In the genomic region with DNA sequence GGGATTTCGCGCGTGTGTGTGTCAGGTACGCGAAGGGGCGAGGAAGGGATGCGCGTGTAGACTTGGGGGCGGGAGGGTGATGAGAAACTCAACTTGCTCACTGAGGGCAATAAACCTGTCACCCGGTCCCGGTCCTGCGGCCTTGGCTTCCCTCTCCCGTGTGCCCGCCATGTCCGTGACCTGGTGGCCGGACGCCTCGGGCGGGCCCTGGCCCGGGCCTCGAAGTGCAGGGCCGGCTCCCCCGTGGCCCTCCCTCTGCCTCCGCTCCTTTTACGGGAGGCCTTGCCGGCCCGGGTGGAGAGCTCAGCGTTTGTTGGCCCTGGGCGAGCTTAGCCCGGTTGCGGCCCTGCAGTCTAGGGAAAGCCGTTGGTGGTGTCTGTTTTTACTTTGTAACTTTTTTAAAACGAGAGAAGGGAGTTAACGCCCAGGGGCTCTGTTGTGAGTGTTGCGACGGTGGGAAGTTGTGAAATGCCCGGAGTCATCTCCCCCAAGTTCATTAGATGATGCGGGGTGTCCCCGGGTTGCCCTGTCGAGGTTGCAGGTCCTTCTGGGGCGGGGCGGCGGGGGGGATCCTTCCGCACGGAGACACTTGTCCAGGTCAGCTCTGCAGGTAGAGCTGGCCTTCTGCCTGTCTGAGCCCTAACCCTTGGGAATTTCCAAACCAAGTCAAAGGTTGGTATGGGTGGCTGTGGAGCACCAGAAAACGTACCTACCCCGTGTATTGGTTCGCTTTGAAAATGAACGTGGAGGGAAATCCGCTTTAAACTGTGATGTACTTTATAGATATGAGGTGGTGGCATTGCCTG, we compare ENCODE assay signal across 8 cellular contexts. TPM values are rescaled to one million over a fixed set of nuclear protein-coding genes. Genes with fewer than 3 reads are reported as not detected.
A peak's percentile ranks its signal among the peaks of the same experiment; 100 is the strongest.
DNase-seq lines count a peak whose midpoint lies in the region; ATAC-seq and TF ChIP-seq lines count a peak whose summit lies in the region.

No MANE protein-coding gene starts in this region.

- H3K4me3 ChIP-seq in Caco-2 (ENCODE audit: low read depth, low read length) = peak overlapping the region; percentile 88

- ATAC-seq in GM21515 (IDR thresholded peaks at IDR 0.05; ENCODE audit: unreplicated experiment) = peak; percentile 13
- ATAC-seq in WTC11 = peak; percentile 32

- peaks cover 46% of the 10 kb centered on the region for H3K36me3 Mint-ChIP-seq in Caco-2 (ENCODE audit: insufficient read depth, unreplicated experiment)
- H3K36me3 Mint-ChIP-seq in WTC11 = peaks cover 6% of the 10 kb centered on the region

- DNase-seq in Caco-2 (peak; percentile 47 to 63), KBM-7 (peak; percentile 67), WTC11 (ENCODE audit: low spot score) (peak; percentile 42), cerebellar cortex (ENCODE audit: low spot score) (peak; percentile 17), kidney tubule cell (ENCODE audit: low spot score) (peak; percentile 43), KG1 (lab: John Stamatoyannopoulos, UW) (no peak)
- peak; percentile 60 for DNase-seq in stimulated activated CD4-positive, alpha-beta T cell treated with anti-CD3 and anti-CD28 coated beads, Interleukin-4, amount 100 ng/mL, for 24 hours

- BruUV-seq in Caco-2 (replicated peaks; lab: Mats Ljungman, UMichigan) = TSS peak; percentile 40

- POLR2A ChIA-PET in Caco-2 (lab: Charles Lee) = interaction anchor here (0.9 kb wide), 1 partner anchor 86 kb away, joined by 4 read pairs; a partner anchor contains a TSS
- POLR2A ChIA-PET in WTC11 (lab: Charles Lee) = no interaction called here

- H3K27me3 Mint-ChIP-seq in Caco-2 (ENCODE audit: insufficient read depth, unreplicated experiment) (no peaks in the 10 kb centered on the region), WTC11 (ENCODE audit: low read depth) (peaks cover 45% of the 10 kb centered on the region)

- no peaks in the 10 kb centered on the region for H3K9me3 ChIP-seq in Caco-2

- CTCF ChIA-PET in Caco-2 (lab: Charles Lee) (no interaction called here), WTC11 (lab: Charles Lee) (no interaction called here)

- H3K4me1 Mint-ChIP-seq in Caco-2 (ENCODE audit: low read depth, unreplicated experiment) (peaks cover 7% of the 10 kb centered on the region), WTC11 (peaks cover 32% of the 10 kb centered on the region)

- TF ChIP-seq CTCF in Caco-2 (IDR thresholded peaks at IDR 0.05; ENCODE audit: insufficient read depth in 1 of 2, low read depth in 1 of 2, low read length in 1 of 2, severe bottlenecking in 1 of 2, unreplicated experiment in 1 of 2) (no peak), WTC11 (IDR thresholded peaks at IDR 0.05) (no peak)

- in situ Hi-C loops in KBM-7 (cut with MboI; ENCODE audit: low pct_unique_long_range_greater_than_20kb, low sequenced_read_pairs) = no loop called here

- H3K4me3 Mint-ChIP-seq in Caco-2 (ENCODE audit: unreplicated experiment) (peak overlapping the region; percentile 70), WTC11 (peak overlapping the region; percentile 88)

- H3K4me1 ChIP-seq in Caco-2 = peaks cover 28% of the 10 kb centered on the region

- H3K27ac Mint-ChIP-seq in Caco-2 (ENCODE audit: unreplicated experiment) (peak overlapping the region; percentile 21), WTC11 (no peak overlapping the region)

- intact Hi-C loops in Caco-2 (cut with micrococcal nuclease; ENCODE audit: unreplicated experiment) = loop anchor here (5.0 to 10.0 kb wide), 2 partner anchors 84 to 332 kb away; a partner anchor contains a TSS

- no peaks in the 10 kb centered on the region for H3K36me3 ChIP-seq in Caco-2 (ENCODE audit: control insufficient read depth, insufficient read depth, low read length)

- H3K9me3 Mint-ChIP-seq in Caco-2 (ENCODE audit: unreplicated experiment) = no peaks in the 10 kb centered on the region
- H3K9me3 Mint-ChIP-seq in WTC11 = peaks cover 4% of the 10 kb centered on the region; the same call in 1 of the 2 replicates

- H3K27me3 ChIP-seq in Caco-2 (replicated peaks; ENCODE audit: control insufficient read depth, insufficient read depth, low read length) = no peaks in the 10 kb centered on the region

TF ChIP-seq in WTC11, 78 proteins besides CTCF, POLR2A, EP300 and RAD21:
- no peak for TF ChIP-seq ZNF121 (CRISPR knock-in tag; IDR thresholded peaks at IDR 0.05)
- TF ChIP-seq, protein P1, sequence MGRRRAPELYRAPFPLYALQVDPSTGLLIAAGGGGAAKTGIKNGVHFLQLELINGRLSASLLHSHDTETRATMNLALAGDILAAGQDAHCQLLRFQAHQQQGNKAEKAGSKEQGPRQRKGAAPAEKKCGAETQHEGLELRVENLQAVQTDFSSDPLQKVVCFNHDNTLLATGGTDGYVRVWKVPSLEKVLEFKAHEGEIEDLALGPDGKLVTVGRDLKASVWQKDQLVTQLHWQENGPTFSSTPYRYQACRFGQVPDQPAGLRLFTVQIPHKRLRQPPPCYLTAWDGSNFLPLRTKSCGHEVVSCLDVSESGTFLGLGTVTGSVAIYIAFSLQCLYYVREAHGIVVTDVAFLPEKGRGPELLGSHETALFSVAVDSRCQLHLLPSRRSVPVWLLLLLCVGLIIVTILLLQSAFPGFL (CRISPR knock-in tag; IDR thresholded peaks at IDR 0.05; ENCODE audit: borderline replicate concordance) = no peak
- TF ChIP-seq NR3C1 (CRISPR knock-in tag; conservative IDR thresholded peaks at IDR 0.05; ENCODE audit: low read depth) = no peak
- 0 out of 2 replicates have a peak, but pooled peaks have one; percentile 15 for TF ChIP-seq ZNF232 (CRISPR knock-in tag; IDR thresholded peaks at IDR 0.05)
- no peak for TF ChIP-seq GABPB1 (CRISPR knock-in tag; IDR thresholded peaks at IDR 0.05)
- TF ChIP-seq, protein P2, sequence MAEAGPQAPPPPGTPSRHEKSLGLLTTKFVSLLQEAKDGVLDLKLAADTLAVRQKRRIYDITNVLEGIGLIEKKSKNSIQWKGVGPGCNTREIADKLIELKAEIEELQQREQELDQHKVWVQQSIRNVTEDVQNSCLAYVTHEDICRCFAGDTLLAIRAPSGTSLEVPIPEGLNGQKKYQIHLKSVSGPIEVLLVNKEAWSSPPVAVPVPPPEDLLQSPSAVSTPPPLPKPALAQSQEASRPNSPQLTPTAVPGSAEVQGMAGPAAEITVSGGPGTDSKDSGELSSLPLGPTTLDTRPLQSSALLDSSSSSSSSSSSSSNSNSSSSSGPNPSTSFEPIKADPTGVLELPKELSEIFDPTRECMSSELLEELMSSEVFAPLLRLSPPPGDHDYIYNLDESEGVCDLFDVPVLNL (CRISPR knock-in tag; IDR thresholded peaks at IDR 0.05; ENCODE audit: borderline replicate concordance, low read depth) = no peak
- TF ChIP-seq ZBTB21 (CRISPR knock-in tag; IDR thresholded peaks at IDR 0.05; ENCODE audit: borderline replicate concordance) = no peak

RNA-seq across cellular contexts. Expression of a gene that starts 0.9 kb away (rescaled TPM):
- total RNA-seq in Caco-2 (2022) = 56.6 and 57.4 TPM in 2 replicates
- total RNA-seq in WTC11 (2021) = 30.6 to 33.0 TPM (median 30.9 TPM) in 3 replicates
